2 cellular contexts compared by ENCODE assay signal in the genomic region with DNA sequence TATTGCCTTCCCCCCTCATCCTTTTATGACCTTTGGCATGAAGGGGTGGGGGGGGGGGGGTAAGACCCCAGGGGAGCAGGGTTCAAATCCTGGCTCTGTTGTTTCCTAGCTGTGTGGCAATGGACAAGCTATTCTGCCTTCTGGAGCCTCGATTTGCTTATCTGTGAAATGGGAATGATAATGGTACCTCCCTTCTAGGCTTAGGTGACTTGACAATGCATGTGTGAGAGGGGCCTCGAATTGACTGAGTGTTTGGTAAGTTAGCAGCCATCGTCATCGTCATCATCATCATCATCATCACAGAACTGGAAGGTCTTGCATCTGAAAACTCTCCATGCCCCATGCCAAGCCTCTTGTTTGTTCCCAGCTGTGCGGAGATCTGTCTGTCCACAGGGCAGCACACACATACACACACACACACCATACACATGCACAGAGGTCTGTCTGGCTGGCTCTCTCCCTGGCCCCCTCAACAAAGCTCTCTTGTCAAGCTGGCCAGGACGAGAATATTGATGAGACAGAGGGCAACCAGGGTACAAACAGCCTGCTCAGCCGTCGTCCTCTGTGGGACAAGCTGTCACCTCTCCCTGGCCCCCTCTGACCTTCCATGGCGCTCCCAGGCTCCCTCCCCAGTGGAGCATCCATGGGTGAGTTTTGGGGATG.
TF ChIP-seq lines count a peak whose summit lies in the region.

No MANE protein-coding gene starts in this region.

TF ChIP-seq in K562, 482 proteins besides CTCF, POLR2A, EP300 and RAD21 (continues in another document):
- TF ChIP-seq CHAMP1 (IDR thresholded peaks at IDR 0.05) = no peak
- TF ChIP-seq ADNP (tag; IDR thresholded peaks at IDR 0.05) = peak; percentile 75
- no peak for TF ChIP-seq THRAP3 (IDR thresholded peaks at IDR 0.05; ENCODE audit: borderline replicate concordance)
- no peak for TF ChIP-seq ZHX1 (conservative IDR thresholded peaks at IDR 0.05; ENCODE audit: low read length)
- no peak for TF ChIP-seq CBX2 (IDR thresholded peaks at IDR 0.05; ENCODE audit: insufficient read depth, low read length, poor library complexity, severe bottlenecking)
- TF ChIP-seq KDM1A (IDR thresholded peaks at IDR 0.05) = 0 out of 4 replicates have a peak, but pooled peaks of 1 of the 2 experiments have one; percentile 18
- TF ChIP-seq HINFP (tag; conservative IDR thresholded peaks at IDR 0.05; ENCODE audit: low read depth) = no peak
- peak; percentile 25 for TF ChIP-seq PHF20 (IDR thresholded peaks at IDR 0.05; ENCODE audit: partially characterized antibody)
- TF ChIP-seq CEBPZ (IDR thresholded peaks at IDR 0.05; ENCODE audit: borderline replicate concordance, low read depth, low read length) = no peak
- no peak for TF ChIP-seq ELF4 (CRISPR knock-in tag; IDR thresholded peaks at IDR 0.05)
- TF ChIP-seq VEZF1 (CRISPR knock-in tag; IDR thresholded peaks at IDR 0.05) = no peak

TF ChIP-seq in liver, 16 proteins besides CTCF, POLR2A, EP300 and RAD21:
- TF ChIP-seq NR2F2 (IDR thresholded peaks at IDR 0.05) (no peak), HNF4A (conservative IDR thresholded peaks at IDR 0.05) (peak in 1 of 2 donors; percentile 12), RXRA (IDR thresholded peaks at IDR 0.05) (peak in 1 of 2 donors; percentile 40)
TF ChIP-seq in liver: peak in this region for 2.
